Comparison of ENCODE assay signal across 15 cellular contexts in genomic region chr6:11706186-11706585, GRCh38.
"Had no signal": no experiment of that assay in that cellular context is flagged by ENCODE, and none has a peak within 500 bp of the region (broad histone marks: within the 10 kb centered on the region; RNA-seq: fewer than 3 reads in every experiment).

No MANE protein-coding gene starts in this region.

- H3K4me1 Mint-ChIP-seq: immature natural killer cell had no signal

- H3K4me3 Mint-ChIP-seq: immature natural killer cell, mesothelial cell of epicardium, nephron had no signal

- H3K27ac Mint-ChIP-seq: immature natural killer cell, mesothelial cell of epicardium had no signal

- DNase-seq: effector memory CD4-positive, alpha-beta T cell; immature natural killer cell; occipital lobe; pancreas; sigmoid colon; small intestine; stimulated activated CD4-positive, alpha-beta T cell treated with anti-CD3 and anti-CD28 coated beads, Interleukin-12 subunit alpha, Interleukin-12 subunit beta, amount 100 ng/mL, for 4 hours; stimulated activated naive CD4-positive, alpha-beta T cell treated with Interleukin-2 at 50 U/mL for 16 hours; tibial artery; upper lobe of left lung; uterus had no signal

- H3K9me3 Mint-ChIP-seq: immature natural killer cell, nephron had no signal

- H3K36me3 Mint-ChIP-seq: immature natural killer cell, mesothelial cell of epicardium had no signal

- ATAC-seq: esophagus mucosa, gastroesophageal sphincter had no signal
